8 cellular contexts compared by ENCODE assay signal in the genomic region with DNA sequence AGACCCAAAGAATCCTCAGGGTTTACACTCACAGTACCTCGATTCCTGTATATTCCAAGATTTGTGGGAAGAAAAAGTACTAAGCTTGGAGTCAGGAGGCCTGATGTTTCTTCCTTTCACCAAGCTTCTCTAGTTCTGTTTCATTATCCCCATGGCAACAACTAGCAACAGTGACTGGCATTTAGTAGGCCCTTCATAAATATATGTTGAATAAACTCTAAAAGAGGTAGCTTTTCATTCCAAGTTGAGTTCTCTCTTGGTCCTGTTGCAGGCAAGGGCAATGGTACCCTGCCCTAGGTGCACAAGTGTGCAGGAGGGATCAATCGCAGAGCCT. TPM values are rescaled to one million over a fixed set of nuclear protein-coding genes. Genes with fewer than 3 reads are reported as not detected.
A peak's percentile ranks its signal among the peaks of the same experiment; 100 is the strongest.
DNase-seq lines count a peak whose midpoint lies in the region; ATAC-seq, FAIRE-seq and TF ChIP-seq lines count a peak whose summit lies in the region.

No MANE protein-coding gene starts in this region.

- H3F3A ChIP-seq in neural progenitor cell (ENCODE audit: low read depth): peaks cover 13% of the 10 kb centered on the region

- 21% methylated on average over 2 of the region's 2 CpGs for WGBS in A549 (ENCODE audit: missing lambda C conversion rate)

- in situ Hi-C loops in SK-MEL-5 (cut with HindIII; ENCODE audit: low pct_unique_long_range_greater_than_20kb, low sequenced_read_pairs): no loop called here

- H3K4me2 ChIP-seq in A549 (peak overlapping the region; percentile 99), neural progenitor cell (peak overlapping the region; percentile 97)

- H3K4me1 ChIP-seq in A549 (peaks cover 47% of the 10 kb centered on the region), neural progenitor cell (peaks cover 14% of the 10 kb centered on the region)

- no peak for TF ChIP-seq RAD21 in A549 (conservative IDR thresholded peaks at IDR 0.05 in 1 of 2, IDR thresholded peaks at IDR 0.05 in 1 of 2)

- peak overlapping the region; percentile 89 for H3K4me3 ChIP-seq in A549
- H3K4me3 ChIP-seq in GM12875 (ENCODE audit: low read depth, low read length): peak overlapping the region; percentile 85
- H3K4me3 ChIP-seq in neural progenitor cell: peak overlapping the region; percentile 90

- FAIRE-seq in A549 (lab: Jason Lieb, UNC): no peak

- peak overlapping the region; percentile 96 for H3K4me3 Mint-ChIP-seq in neural progenitor cell

- peak overlapping the region; percentile 99 for H3K27ac Mint-ChIP-seq in neural progenitor cell

- no peak for TF ChIP-seq EP300 in A549 (IDR thresholded peaks at IDR 0.05)

- H3K36me3 ChIP-seq in neural progenitor cell: no peaks in the 10 kb centered on the region

- H3K27me3 ChIP-seq in neural progenitor cell: no peaks in the 10 kb centered on the region

- H3K9me3 ChIP-seq in A549: no peaks in the 10 kb centered on the region
- H3K9me3 ChIP-seq in neural progenitor cell (ENCODE audit: low read depth): no peaks in the 10 kb centered on the region

- CTCF ChIA-PET in A549 (lab: Yijun Ruan, JAX): interaction anchor here (0.7 to 2.9 kb wide), 14 partner anchors 11 to 138 kb away, joined by 3 to 21 read pairs (median 4); a partner anchor contains a TSS

- DNase-seq in A549 (ENCODE audit: low read depth in 1 of 2, low spot score in 1 of 2) (peak in 1 of 2 experiments; percentile 80), SK-MEL-5 (ENCODE audit: low read depth, low spot score) (peak; percentile 49), epithelial cell of prostate (ENCODE audit: low read depth, low spot score) (no peak), neural progenitor cell (ENCODE audit: low spot score) (no peak), HT-29 (ENCODE audit: low spot score) (no peak), iPS-NIHi11 (ENCODE audit: low spot score) (no peak)
- DNase-seq in stimulated activated CD4-positive, alpha-beta T cell treated with anti-CD3 and anti-CD28 coated beads, Interleukin-2, amount 100 ng/mL, for 24 hours: no peak

- no peaks in the 10 kb centered on the region for H3K9me3 Mint-ChIP-seq in neural progenitor cell

- POLR2A ChIA-PET in A549 (lab: Yijun Ruan, JAX): interaction anchor here (0.6 to 2.5 kb wide), 12 partner anchors 10 to 332 kb away, joined by 3 to 42 read pairs (median 5); a partner anchor contains a TSS

- no peak for TF ChIP-seq POLR2A in A549 (IDR thresholded peaks at IDR 0.05; ENCODE audit: low read length)

- peak; percentile 21 to 39; a peak in 4 of 6 replicates for ATAC-seq in A549

- H2AFZ ChIP-seq in neural progenitor cell (replicated peaks): peak overlapping the region; percentile 13

- peaks cover 6% of the 10 kb centered on the region for H3K27me3 Mint-ChIP-seq in neural progenitor cell (ENCODE audit: insufficient read depth, low read depth)

- H3K4me1 Mint-ChIP-seq in neural progenitor cell: peaks cover 32% of the 10 kb centered on the region

- H3K36me3 Mint-ChIP-seq in neural progenitor cell: peaks cover 21% of the 10 kb centered on the region

- peaks cover 61% of the 10 kb centered on the region for H3K79me2 ChIP-seq in neural progenitor cell (ENCODE audit: low read depth)

- H3K27ac ChIP-seq in A549 (peak overlapping the region; percentile 94 to 98), epithelial cell of prostate (peak overlapping the region; percentile 95), neural progenitor cell (peak overlapping the region; percentile 60)

- TF ChIP-seq CTCF in A549 (IDR thresholded peaks at IDR 0.05): no peak
- TF ChIP-seq CTCF in GM12875 (IDR thresholded peaks at IDR 0.05; ENCODE audit: borderline replicate concordance, insufficient read depth, low read depth, low read length): no peak
- TF ChIP-seq CTCF in neural progenitor cell (IDR thresholded peaks at IDR 0.05): no peak

- H3K9ac ChIP-seq in neural progenitor cell: no peak overlapping the region

- H4K20me1 ChIP-seq in neural progenitor cell (ENCODE audit: low read depth): peaks cover 36% of the 10 kb centered on the region

TF ChIP-seq in A549, 52 proteins besides CTCF, POLR2A, EP300 and RAD21:
- TF ChIP-seq EHF (CRISPR knock-in tag; IDR thresholded peaks at IDR 0.05): no peak
- peak; percentile 68 for TF ChIP-seq MAFK (IDR thresholded peaks at IDR 0.05; ENCODE audit: partially characterized antibody)
- TF ChIP-seq ZSCAN20 (CRISPR knock-in tag; IDR thresholded peaks at IDR 0.05): no peak
- TF ChIP-seq RARB (CRISPR knock-in tag; IDR thresholded peaks at IDR 0.05): peak; percentile 30; the same call in 1 of the 2 replicates
- TF ChIP-seq, protein P1, sequence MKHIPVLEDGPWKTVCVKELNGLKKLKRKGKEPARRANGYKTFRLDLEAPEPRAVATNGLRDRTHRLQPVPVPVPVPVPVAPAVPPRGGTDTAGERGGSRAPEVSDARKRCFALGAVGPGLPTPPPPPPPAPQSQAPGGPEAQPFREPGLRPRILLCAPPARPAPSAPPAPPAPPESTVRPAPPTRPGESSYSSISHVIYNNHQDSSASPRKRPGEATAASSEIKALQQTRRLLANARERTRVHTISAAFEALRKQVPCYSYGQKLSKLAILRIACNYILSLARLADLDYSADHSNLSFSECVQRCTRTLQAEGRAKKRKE (CRISPR knock-in tag; IDR thresholded peaks at IDR 0.05; ENCODE audit: low read depth): no peak
- peak; percentile 95 for TF ChIP-seq RFX5 (IDR thresholded peaks at IDR 0.05)
- no peak for TF ChIP-seq FOXS1 (CRISPR knock-in tag; IDR thresholded peaks at IDR 0.05)
- TF ChIP-seq NFE2L2 (conservative IDR thresholded peaks at IDR 0.05; ENCODE audit: low read length): peak; percentile 75
- TF ChIP-seq HOXB13 (CRISPR knock-in tag; IDR thresholded peaks at IDR 0.05; ENCODE audit: low read depth): no peak
- TF ChIP-seq FOSB (CRISPR knock-in tag; IDR thresholded peaks at IDR 0.05): no peak
- TF ChIP-seq HEYL (CRISPR knock-in tag; IDR thresholded peaks at IDR 0.05): no peak

RNA-seq across cellular contexts. Expression of a gene that starts 0.5 kb away (rescaled TPM):
- polyA plus RNA-seq in A549 (2011; rRNA removed) (174 and 196 TPM in 2 replicates), A549 (2017; fragmentation: RNase III; extraction: RNeasy Plus Mini Kit Qiagen cat#74134 plus additional on column Dnase treatment) (104 to 114 TPM (median 109 TPM) in 3 replicates)
- 108 and 127 TPM in 2 replicates for polyA plus RNA-seq in A549 (2012; cell fraction: cytosol; rRNA removed)
- polyA plus RNA-seq in A549 (2012; cell fraction: nucleus; rRNA removed): 71.6 and 111 TPM in 2 replicates
- polyA minus RNA-seq in A549 (2011; rRNA and poly(A)+ RNA removed): 155 and 161 TPM in 2 replicates
- total RNA-seq in SK-MEL-5 (2014; rRNA removed; shearing (Covaris generic)): 120 and 135 TPM in 2 replicates
- polyA plus RNA-seq in SK-MEL-5 (2015; cell fraction: cytosol; rRNA removed): 123 and 130 TPM in 2 replicates
- 69.3 and 92.8 TPM in 2 replicates for polyA plus RNA-seq in SK-MEL-5 (2015; cell fraction: nucleus; rRNA removed)
- 45.5 and 57.9 TPM in 2 replicates for total RNA-seq in neural progenitor cell (ENCODE audit: low replicate concordance)
- total RNA-seq in HT-29 (2014; rRNA removed; shearing (Covaris generic)): 73.9 and 75.5 TPM in 2 replicates

RNA-seq across cellular contexts. Expression of a gene that starts 15.1 kb away (rescaled TPM):
- polyA plus RNA-seq in A549 (2011; rRNA removed) (287 and 394 TPM in 2 replicates), A549 (2017; fragmentation: RNase III; extraction: RNeasy Plus Mini Kit Qiagen cat#74134 plus additional on column Dnase treatment) (545 to 704 TPM (median 623 TPM) in 3 replicates)
- 1,184 and 1,265 TPM in 2 replicates for polyA plus RNA-seq in A549 (2012; cell fraction: cytosol; rRNA removed)
- 1,009 and 1,026 TPM in 2 replicates for polyA plus RNA-seq in A549 (2012; cell fraction: nucleus; rRNA removed)
- polyA minus RNA-seq in A549 (2011; rRNA and poly(A)+ RNA removed): 199 and 252 TPM in 2 replicates
- total RNA-seq in SK-MEL-5 (2014; rRNA removed; shearing (Covaris generic)): 64.1 and 68.0 TPM in 2 replicates
- 114 and 165 TPM in 2 replicates for polyA plus RNA-seq in SK-MEL-5 (2015; cell fraction: cytosol; rRNA removed)
- 81.8 and 103 TPM in 2 replicates for polyA plus RNA-seq in SK-MEL-5 (2015; cell fraction: nucleus; rRNA removed)
- 29.4 and 51.7 TPM in 2 replicates for total RNA-seq in neural progenitor cell (ENCODE audit: low replicate concordance)
- total RNA-seq in HT-29 (2014; rRNA removed; shearing (Covaris generic)): 179 and 187 TPM in 2 replicates

RNA-seq across cellular contexts. Expression of a gene that starts 37.0 kb away (rescaled TPM):
- polyA plus RNA-seq in A549 (2011; rRNA removed) (187 and 209 TPM in 2 replicates), A549 (2017; fragmentation: RNase III; extraction: RNeasy Plus Mini Kit Qiagen cat#74134 plus additional on column Dnase treatment) (298 to 323 TPM (median 320 TPM) in 3 replicates)
- 368 and 375 TPM in 2 replicates for polyA plus RNA-seq in A549 (2012; cell fraction: cytosol; rRNA removed)
- polyA plus RNA-seq in A549 (2012; cell fraction: nucleus; rRNA removed): 159 and 183 TPM in 2 replicates
- 162 TPM in 2 replicates for polyA minus RNA-seq in A549 (2011; rRNA and poly(A)+ RNA removed)
- total RNA-seq in SK-MEL-5 (2014; rRNA removed; shearing (Covaris generic)): 117 and 132 TPM in 2 replicates
- polyA plus RNA-seq in SK-MEL-5 (2015; cell fraction: cytosol; rRNA removed): 195 and 228 TPM in 2 replicates
- polyA plus RNA-seq in SK-MEL-5 (2015; cell fraction: nucleus; rRNA removed): 87.4 and 118 TPM in 2 replicates
- total RNA-seq in neural progenitor cell (ENCODE audit: low replicate concordance): 93.0 and 103 TPM in 2 replicates
- 93.9 and 141 TPM in 2 replicates for total RNA-seq in HT-29 (2014; rRNA removed; shearing (Covaris generic))
